19 cellular contexts compared by ENCODE assay signal in the genomic region with DNA sequence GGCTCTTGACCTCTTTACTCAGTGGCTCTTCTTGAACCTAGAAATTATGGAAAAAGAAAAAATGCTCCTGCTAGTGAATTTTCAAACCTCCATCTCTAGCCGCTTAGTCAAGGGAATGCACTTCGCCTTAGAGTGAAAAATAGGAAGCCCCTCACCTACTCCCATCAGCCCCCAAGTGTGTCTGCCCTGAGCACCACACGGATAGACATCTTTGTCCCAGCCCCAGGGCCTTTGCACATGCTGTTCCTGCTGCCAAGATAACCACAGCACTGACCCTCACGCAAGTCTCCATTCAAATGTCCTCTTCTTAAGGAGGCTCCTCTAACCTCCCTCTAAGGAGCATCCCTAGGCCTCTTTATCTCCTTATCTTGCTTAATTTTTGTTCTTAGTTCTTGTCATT. TPM values are rescaled to one million over a fixed set of nuclear protein-coding genes. Genes with fewer than 3 reads are reported as not detected.
DNase-seq lines count a peak whose midpoint lies in the region; ATAC-seq and TF ChIP-seq lines count a peak whose summit lies in the region.
"Had no signal": no experiment of that assay in that cellular context is flagged by ENCODE, and none has a peak within 500 bp of the region (broad histone marks: within the 10 kb centered on the region; RNA-seq: fewer than 3 reads in every experiment).

No MANE protein-coding gene starts in this region.

- H3K36me3 ChIP-seq in right atrium auricular region, result no peaks in the 10 kb centered on the region
- H3K36me3 ChIP-seq in upper lobe of left lung, result no peaks in the 10 kb centered on the region
- H3K36me3 ChIP-seq in esophagus muscularis mucosa, result no peaks in the 10 kb centered on the region
- no peaks in the 10 kb centered on the region for H3K36me3 ChIP-seq in testis (ENCODE audit: low read depth, missing control alignments)
- H3K36me3 ChIP-seq: BE2C had no signal

- H3K4me1 ChIP-seq in right atrium auricular region (no peaks in the 10 kb centered on the region), upper lobe of left lung (peaks cover 0 to 8% (median 3%) of the 10 kb centered on the region in 4 donors), esophagus muscularis mucosa (peaks cover 0 to 3% (median 0%) of the 10 kb centered on the region in 4 donors), testis (no peaks in the 10 kb centered on the region)
- H3K4me1 ChIP-seq: BE2C had no signal

- no peak overlapping the region for H3K4me3 ChIP-seq in right atrium auricular region
- no peak overlapping the region for H3K4me3 ChIP-seq in upper lobe of left lung
- no peak overlapping the region for H3K4me3 ChIP-seq in esophagus muscularis mucosa
- no peak overlapping the region for H3K4me3 ChIP-seq in testis
- H3K4me3 ChIP-seq: GM12878 had no signal

- CTCF ChIA-PET in WTC11 (lab: Charles Lee), result interaction anchor here (0.5 to 4.6 kb wide), 23 partner anchors 9 to 557 kb away, joined by 3 to 52 read pairs (median 4); no protein-coding TSS in a partner anchor

- 77 to 81% methylated on average over 4 of the region's 4 CpGs for WGBS in upper lobe of left lung, 2 donors
- WGBS in esophagus muscularis mucosa, result 89% methylated on average over 4 of the region's 4 CpGs
- 87 to 94% methylated on average over 4 of the region's 4 CpGs for WGBS in testis, 2 donors

- no peaks in the 10 kb centered on the region for H3K9me3 Mint-ChIP-seq in WTC11
- peaks cover 10% of the 10 kb centered on the region for H3K9me3 Mint-ChIP-seq in glutamatergic neuron (ENCODE audit: unreplicated experiment)

- DNase-seq in right atrium auricular region (ENCODE audit: low spot score), result no peak
- no peak for DNase-seq in Right ventricle myocardium superior
- DNase-seq in WTC11 (ENCODE audit: low spot score), result no peak
- no peak for DNase-seq in glutamatergic neuron
- no peak for DNase-seq in upper lobe of left lung
- DNase-seq in esophagus muscularis mucosa (ENCODE audit: extremely low spot score), result no peak
- no peak for DNase-seq in testis
- DNase-seq: BE2C; C1 segment of cervical spinal cord; CD4-positive, CD25-positive, alpha-beta regulatory T cell; CD8-positive, alpha-beta memory T cell; COR-L47; DMS 273 treated with DMSO at 0.1 percent for 48 hours; DMS53; DND-41; GOT3 had no signal

- H3K36me3 Mint-ChIP-seq in WTC11 (no peaks in the 10 kb centered on the region), glutamatergic neuron (ENCODE audit: unreplicated experiment) (no peaks in the 10 kb centered on the region)
- H3K36me3 Mint-ChIP-seq: CD4-positive, CD25-positive, alpha-beta regulatory T cell; CD8-positive, alpha-beta memory T cell had no signal

- intact Hi-C loops in Right ventricle myocardium superior (cut with DNase I) (no loop called here), esophagus muscularis mucosa (cut with DNase I) (no loop called here), testis (cut with DNase I; ENCODE audit: low total_unique reads) (no loop called here)

- H3K9me3 ChIP-seq in right atrium auricular region, result peaks cover 0 to 5% of the 10 kb centered on the region in 2 donors
- no peaks in the 10 kb centered on the region for H3K9me3 ChIP-seq in upper lobe of left lung
- peaks cover 0 to 11% (median 6%) of the 10 kb centered on the region in 4 donors for H3K9me3 ChIP-seq in esophagus muscularis mucosa
- H3K9me3 ChIP-seq in testis, result no peaks in the 10 kb centered on the region
- H3K9me3 ChIP-seq: BE2C had no signal

- H3K4me1 Mint-ChIP-seq in WTC11 (peaks cover 23% of the 10 kb centered on the region), glutamatergic neuron (ENCODE audit: low read depth, unreplicated experiment) (no peaks in the 10 kb centered on the region)
- H3K4me1 Mint-ChIP-seq: CD8-positive, alpha-beta memory T cell had no signal

- H3K27me3 Mint-ChIP-seq in WTC11 (ENCODE audit: low read depth) (no peaks in the 10 kb centered on the region), glutamatergic neuron (ENCODE audit: unreplicated experiment) (peaks cover 2% of the 10 kb centered on the region)

- TF ChIP-seq CTCF in right atrium auricular region (IDR thresholded peaks at IDR 0.05), result no peak
- no peak for TF ChIP-seq CTCF in WTC11 (IDR thresholded peaks at IDR 0.05)
- no peak for TF ChIP-seq CTCF in glutamatergic neuron (IDR thresholded peaks at IDR 0.05; ENCODE audit: partially characterized antibody, unreplicated experiment)
- TF ChIP-seq CTCF in upper lobe of left lung (IDR thresholded peaks at IDR 0.05), result no peak
- TF ChIP-seq CTCF in esophagus muscularis mucosa (IDR thresholded peaks at IDR 0.05), result no peak
- no peak for TF ChIP-seq CTCF in testis (IDR thresholded peaks at IDR 0.05)

- H3K27ac Mint-ChIP-seq in WTC11, result peak overlapping the region; percentile 83; the same call in 1 of the 2 replicates
- H3K27ac Mint-ChIP-seq in glutamatergic neuron (ENCODE audit: unreplicated experiment), result no peak overlapping the region
- H3K27ac Mint-ChIP-seq: CD4-positive, CD25-positive, alpha-beta regulatory T cell had no signal

- POLR2A ChIA-PET in WTC11 (lab: Charles Lee), result no interaction called here

- TF ChIP-seq EP300 in upper lobe of left lung (IDR thresholded peaks at IDR 0.05) (no peak), esophagus muscularis mucosa (IDR thresholded peaks at IDR 0.05) (no peak)

- H3K4me3 Mint-ChIP-seq in WTC11 (no peak overlapping the region), glutamatergic neuron (ENCODE audit: unreplicated experiment) (peak overlapping the region; percentile 60)
- H3K4me3 Mint-ChIP-seq: CD4-positive, CD25-positive, alpha-beta regulatory T cell; CD8-positive, alpha-beta memory T cell had no signal

- H3K27ac ChIP-seq in right atrium auricular region (peak overlapping the region; percentile 29 to 40), upper lobe of left lung (peak overlapping the region in 3 of 4 donors; percentile 54 to 71 (median 56)), esophagus muscularis mucosa (replicated peaks in 1 of 4) (no peak overlapping the region), testis (no peak overlapping the region)

- TF ChIP-seq POLR2A in upper lobe of left lung (IDR thresholded peaks at IDR 0.05), result no peak
- no peak for TF ChIP-seq POLR2A in esophagus muscularis mucosa (IDR thresholded peaks at IDR 0.05; ENCODE audit: low read depth)
- no peak for TF ChIP-seq POLR2A in testis (IDR thresholded peaks at IDR 0.05)

- H3K27me3 ChIP-seq in right atrium auricular region, result no peaks in the 10 kb centered on the region
- H3K27me3 ChIP-seq in upper lobe of left lung, result no peaks in the 10 kb centered on the region
- H3K27me3 ChIP-seq in esophagus muscularis mucosa, result peaks cover 0 to 84% (median 3%) of the 10 kb centered on the region in 4 donors
- no peaks in the 10 kb centered on the region for H3K27me3 ChIP-seq in testis
- H3K27me3 ChIP-seq: BE2C had no signal

- ATAC-seq in Right ventricle myocardium superior (ENCODE audit: poor library complexity) (no peak), WTC11 (no peak), upper lobe of left lung (ENCODE audit: low FRiP score in 2 of 2) (no peak), GM18870 (IDR thresholded peaks at IDR 0.05; ENCODE audit: unreplicated experiment) (no peak)
- ATAC-seq: GM12878 had no signal

TF ChIP-seq in WTC11, 78 proteins besides CTCF, POLR2A, EP300 and RAD21:
- TF ChIP-seq, protein P1, sequence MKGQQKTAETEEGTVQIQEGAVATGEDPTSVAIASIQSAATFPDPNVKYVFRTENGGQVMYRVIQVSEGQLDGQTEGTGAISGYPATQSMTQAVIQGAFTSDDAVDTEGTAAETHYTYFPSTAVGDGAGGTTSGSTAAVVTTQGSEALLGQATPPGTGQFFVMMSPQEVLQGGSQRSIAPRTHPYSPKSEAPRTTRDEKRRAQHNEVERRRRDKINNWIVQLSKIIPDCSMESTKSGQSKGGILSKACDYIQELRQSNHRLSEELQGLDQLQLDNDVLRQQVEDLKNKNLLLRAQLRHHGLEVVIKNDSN (CRISPR knock-in tag; IDR thresholded peaks at IDR 0.05), result no peak
- TF ChIP-seq GTF2I (CRISPR knock-in tag; conservative IDR thresholded peaks at IDR 0.05) (peak; percentile 88), JAZF1 (CRISPR knock-in tag; IDR thresholded peaks at IDR 0.05) (no peak)

RNA-seq across cellular contexts. Expression of a gene that starts 59.6 kb away (rescaled TPM):
- total RNA-seq in right atrium auricular region, result 10 to 100 TPM in 1 of 2 donors, 1 to 10 TPM in 1; 2.5 to 16.7 TPM
- total RNA-seq in Right ventricle myocardium superior, result 2.3 TPM
- 58.2 to 68.2 TPM (median 63.7 TPM) in 3 replicates for total RNA-seq in WTC11 (2021)
- total RNA-seq in glutamatergic neuron (ENCODE audit: unreplicated experiment), result 22.2 TPM
- 10 to 100 TPM in 5 of 6 donors, 1 to 10 TPM in 1; 8.2 to 18.0 (median 13.8) TPM for total RNA-seq in upper lobe of left lung
- 10 to 100 TPM in 2 of 4 donors, 1 to 10 TPM in 2; 3.1 to 12.0 (median 8.3) TPM for total RNA-seq in esophagus muscularis mucosa
- 10 to 100 TPM; 11.3 to 17.3 TPM for total RNA-seq in testis
- polyA plus RNA-seq in testis (ENCODE audit: insufficient read depth, low read depth, low replicate concordance), result 19.0 TPM
- total RNA-seq: HT-29 had no signal

Comparison
In these comparisons a context has a peak if more than half of its experiments do, and no peak if none do; other contexts are left out.
1. H3K27ac ChIP-seq: peak in right atrium auricular region (2 of 2) and upper lobe of left lung (3 of 4); none in esophagus muscularis mucosa (0 of 4) and testis (0 of 2).